Comparison of ENCODE assay signal across 8 cellular contexts in genomic region chr5:154038241-154038603, GRCh38. TPM values are rescaled to one million over a fixed set of nuclear protein-coding genes. Genes with fewer than 3 reads are reported as not detected.
A peak's percentile ranks its signal among the peaks of the same experiment; 100 is the strongest.
DNase-seq lines count a peak whose midpoint lies in the region; ATAC-seq, FAIRE-seq and TF ChIP-seq lines count a peak whose summit lies in the region.

No MANE protein-coding gene starts in this region.

- CTCF ChIA-PET in A549 (lab: Yijun Ruan, JAX) = interaction anchor here (0.5 kb wide), 1 partner anchor 177 kb away, joined by 3 read pairs; no protein-coding TSS in a partner anchor

- peaks cover 3% of the 10 kb centered on the region for H4K20me1 ChIP-seq in astrocyte (ENCODE audit: insufficient read depth, low read length)

- H3K36me3 ChIP-seq in astrocyte (ENCODE audit: insufficient read depth, low read length) = no peaks in the 10 kb centered on the region

- H3K27ac ChIP-seq in A549 = peak overlapping the region; percentile 82 to 87
- H3K27ac ChIP-seq in astrocyte (ENCODE audit: low read depth, low read length) = peak overlapping the region; percentile 84

- no peak for TF ChIP-seq CTCF in A549 (IDR thresholded peaks at IDR 0.05)
- TF ChIP-seq CTCF in astrocyte (IDR thresholded peaks at IDR 0.05; ENCODE audit: insufficient read depth, low read depth, low read length) = no peak

- no peaks in the 10 kb centered on the region for H3K27me3 Mint-ChIP-seq in astrocyte (ENCODE audit: low read depth, unreplicated experiment)

- H3K36me3 Mint-ChIP-seq in astrocyte (ENCODE audit: low read depth, unreplicated experiment) = no peaks in the 10 kb centered on the region

- peaks cover 56% of the 10 kb centered on the region for H3K79me2 ChIP-seq in astrocyte (ENCODE audit: insufficient read depth, low read length)

- H3K4me1 ChIP-seq in A549 = peaks cover 12% of the 10 kb centered on the region
- peaks cover 7% of the 10 kb centered on the region for H3K4me1 ChIP-seq in astrocyte (ENCODE audit: insufficient read depth, low read length)

- H3K9ac ChIP-seq in astrocyte (ENCODE audit: low read length) = peak overlapping the region; percentile 91

- no peak for TF ChIP-seq RAD21 in A549 (conservative IDR thresholded peaks at IDR 0.05 in 1 of 2, IDR thresholded peaks at IDR 0.05 in 1 of 2)

- peak overlapping the region; percentile 98 for H3K4me3 Mint-ChIP-seq in astrocyte (ENCODE audit: unreplicated experiment)

- no peaks in the 10 kb centered on the region for H3K27me3 ChIP-seq in astrocyte (ENCODE audit: insufficient read depth, low read length)

- H2AFZ ChIP-seq in astrocyte (ENCODE audit: low read depth, low read length) = peak overlapping the region; percentile 90

- H3K27ac Mint-ChIP-seq in astrocyte (ENCODE audit: unreplicated experiment) = peak overlapping the region; percentile 93

- POLR2A ChIA-PET in A549 (lab: Yijun Ruan, JAX) = interaction anchor here (0.5 to 1.7 kb wide), 13 partner anchors 8 to 594 kb away, joined by 3 to 12 read pairs (median 4); partner anchors contain the start of gene GALNT10

- under 1% methylated on average over 13 of the region's 13 CpGs for WGBS in A549 (ENCODE audit: missing lambda C conversion rate)

- no peaks in the 10 kb centered on the region for H3K9me3 ChIP-seq in A549
- H3K9me3 ChIP-seq in astrocyte (ENCODE audit: insufficient read depth, low read depth, low read length) = no peaks in the 10 kb centered on the region

- peaks cover 2% of the 10 kb centered on the region for H3K4me1 Mint-ChIP-seq in astrocyte (ENCODE audit: low read depth, unreplicated experiment)

- H3K4me3 ChIP-seq in A549 (peak overlapping the region; percentile 63), astrocyte (ENCODE audit: insufficient read depth, low read depth, low read length) (peak overlapping the region; percentile 97)

- no peak for FAIRE-seq in A549 (lab: Jason Lieb, UNC)
- no peak for FAIRE-seq in astrocyte (lab: Jason Lieb, UNC)

- TF ChIP-seq EP300 in A549 (IDR thresholded peaks at IDR 0.05) = no peak

- ATAC-seq in A549 = peak; percentile 66 to 68
- peak; percentile 43 for ATAC-seq in GM18505 (IDR thresholded peaks at IDR 0.05; ENCODE audit: unreplicated experiment)
- peak; percentile 59 for ATAC-seq in HG02938 (IDR thresholded peaks at IDR 0.05; ENCODE audit: unreplicated experiment)

- peak overlapping the region; percentile 88 for H3K4me2 ChIP-seq in A549
- H3K4me2 ChIP-seq in astrocyte (ENCODE audit: low read length) = peak overlapping the region; percentile 97

- DNase-seq in A549 (ENCODE audit: low read depth in 1 of 2, low spot score in 1 of 2) (peak in 1 of 2 experiments; percentile 38), NCI-H774 (lab: John Stamatoyannopoulos, UW) (peak; percentile 4), astrocyte (ENCODE audit: low read depth) (no peak), iPS-NIHi7 (ENCODE audit: extremely low spot score) (peak; percentile 43), occipital lobe (lab: John Stamatoyannopoulos, UW) (no peak)
- DNase-seq in stimulated activated CD4-positive, alpha-beta T cell treated with anti-CD3 and anti-CD28 coated beads, Interleukin-15, amount 100 ng/mL, for 48 hours (ENCODE audit: low read depth in 2 of 2) = peak; percentile 3 to 11

- TF ChIP-seq POLR2A in A549 (IDR thresholded peaks at IDR 0.05; ENCODE audit: low read length) (no peak), GM18505 (IDR thresholded peaks at IDR 0.05; ENCODE audit: borderline replicate concordance, extremely low read depth, insufficient read depth, insufficient read length) (no peak)

- H3K9me3 Mint-ChIP-seq in astrocyte (ENCODE audit: unreplicated experiment) = no peaks in the 10 kb centered on the region

TF ChIP-seq in A549, 52 proteins besides CTCF, POLR2A, EP300 and RAD21:
- TF ChIP-seq HOXA7 (CRISPR knock-in tag; IDR thresholded peaks at IDR 0.05) = no peak
- TF ChIP-seq SMC3 (IDR thresholded peaks at IDR 0.05) = no peak
- no peak for TF ChIP-seq FOSB (CRISPR knock-in tag; IDR thresholded peaks at IDR 0.05)
- no peak for TF ChIP-seq MAFK (IDR thresholded peaks at IDR 0.05; ENCODE audit: partially characterized antibody)
- TF ChIP-seq NPAS2 (CRISPR knock-in tag; IDR thresholded peaks at IDR 0.05; ENCODE audit: borderline replicate concordance) = no peak
- TF ChIP-seq ATOH8 (CRISPR knock-in tag; IDR thresholded peaks at IDR 0.05; ENCODE audit: low read depth) = no peak

RNA-seq across cellular contexts. Expression of gene FAM114A2, which starts 0.5 kb away (rescaled TPM):
- 19.0 and 21.3 TPM in 2 replicates for polyA plus RNA-seq in A549 (2011; rRNA removed)
- 6.5 and 6.8 TPM in 2 replicates for polyA plus RNA-seq in A549 (2012; cell fraction: cytosol; rRNA removed)
- 4.6 and 5.4 TPM in 2 replicates for polyA plus RNA-seq in A549 (2012; cell fraction: nucleus; rRNA removed)
- polyA plus RNA-seq in A549 (2017; fragmentation: RNase III; extraction: RNeasy Plus Mini Kit Qiagen cat#74134 plus additional on column Dnase treatment) = 14.6 to 15.6 TPM (median 15.5 TPM) in 3 replicates
- 18.6 and 20.8 TPM in 2 replicates for polyA minus RNA-seq in A549 (2011; rRNA and poly(A)+ RNA removed)
- total RNA-seq in astrocyte = 29.7 and 31.8 TPM in 2 replicates
- 26.2 TPM for total RNA-seq in occipital lobe

RNA-seq across cellular contexts. Expression of gene MFAP3, which starts 0.5 kb away (rescaled TPM):
- polyA plus RNA-seq in A549 (2011; rRNA removed) (38.9 and 46.9 TPM in 2 replicates), A549 (2017; fragmentation: RNase III; extraction: RNeasy Plus Mini Kit Qiagen cat#74134 plus additional on column Dnase treatment) (23.9 to 26.2 TPM (median 25.1 TPM) in 3 replicates)
- 6.3 and 11.1 TPM in 2 replicates for polyA plus RNA-seq in A549 (2012; cell fraction: cytosol; rRNA removed)
- polyA plus RNA-seq in A549 (2012; cell fraction: nucleus; rRNA removed) = 5.4 and 5.6 TPM in 2 replicates
- 49.5 and 58.0 TPM in 2 replicates for polyA minus RNA-seq in A549 (2011; rRNA and poly(A)+ RNA removed)
- total RNA-seq in astrocyte (45.8 and 46.8 TPM in 2 replicates), occipital lobe (188 TPM)

Comparison
In these comparisons a context has a peak if more than half of its experiments do, and no peak if none do; other contexts are left out.
1. DNase-seq: peak in NCI-H774 (single experiment), iPS-NIHi7 (single experiment) and stimulated activated CD4-positive, alpha-beta T cell treated with anti-CD3 and anti-CD28 coated beads, Interleukin-15, amount 100 ng/mL, for 48 hours (2 of 2); none in astrocyte (single experiment) and occipital lobe (single experiment).
2. Peak in every context shown above with its lines, with median percentiles within 50 percentile points of each other: ATAC-seq.